ENCODE assay signal across 22 cellular contexts in the genomic region with DNA sequence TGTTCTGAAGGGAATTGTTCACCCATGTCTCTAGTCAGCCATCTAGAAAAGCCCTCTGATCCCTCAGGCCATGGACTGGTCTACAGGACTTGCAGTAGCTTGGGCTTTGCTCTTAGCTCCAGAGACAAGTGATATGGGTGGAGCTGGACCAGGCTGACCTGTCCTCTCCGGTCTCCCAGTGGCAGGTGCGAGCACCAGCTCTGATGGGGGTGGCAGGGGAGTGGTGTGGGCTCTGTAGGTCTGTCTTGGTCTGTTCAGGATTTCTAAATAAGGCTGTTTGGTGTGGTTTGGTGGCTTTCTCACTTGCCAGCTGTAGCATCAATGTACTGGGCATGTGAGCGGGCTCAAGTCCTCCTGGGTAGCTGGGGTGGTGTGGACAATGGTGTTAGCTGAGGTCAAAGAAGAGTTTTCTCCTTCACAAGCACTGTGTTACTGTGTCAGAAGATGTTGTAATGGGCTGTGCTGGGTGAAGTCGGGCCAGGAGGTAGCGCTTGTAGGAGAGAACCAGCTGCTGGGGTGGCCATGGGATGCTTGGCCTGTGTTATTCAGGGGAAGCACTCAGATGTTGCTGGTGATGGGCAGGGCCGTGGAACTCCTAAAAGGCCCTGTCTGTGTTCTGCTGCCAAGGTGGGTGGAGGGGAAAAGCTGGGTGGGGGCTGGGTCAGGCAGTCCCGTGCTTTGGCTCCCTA. TPM values are rescaled to one million over a fixed set of nuclear protein-coding genes. Genes with fewer than 3 reads are reported as not detected.
DNase-seq lines count a peak whose midpoint lies in the region; ATAC-seq, FAIRE-seq and TF ChIP-seq lines count a peak whose summit lies in the region.
"Had no signal": no experiment of that assay in that cellular context is flagged by ENCODE, and none has a peak within 500 bp of the region (broad histone marks: within the 10 kb centered on the region; RNA-seq: fewer than 3 reads in every experiment).

No MANE protein-coding gene starts in this region.

- no peak overlapping the region for H3K4me3 Mint-ChIP-seq in T-helper 2 cell treated with Interferon-gamma antibody and Interleukin-4, amounts not matched to agents 5 μg/mL and 100 μg/mL, for 36 hours
- H3K4me3 Mint-ChIP-seq: stimulated activated naive B cell treated with anti-CD40 and anti-IgM and Interleukin-4, amounts not matched to agents 10 μg/mL and 1 μg/mL and 100 μg/mL, for 72 hours had no signal

- H3K36me3 Mint-ChIP-seq in T-helper 2 cell treated with Interferon-gamma antibody and Interleukin-4, amounts not matched to agents 5 μg/mL and 100 μg/mL, for 36 hours (ENCODE audit: low read depth): no peaks in the 10 kb centered on the region
- H3K36me3 Mint-ChIP-seq: stimulated activated naive B cell treated with anti-CD40 and anti-IgM and Interleukin-4, amounts not matched to agents 10 μg/mL and 1 μg/mL and 100 μg/mL, for 72 hours had no signal

- no peaks in the 10 kb centered on the region for H3K27me3 Mint-ChIP-seq in T-helper 2 cell treated with Interferon-gamma antibody and Interleukin-4, amounts not matched to agents 5 μg/mL and 100 μg/mL, for 36 hours (ENCODE audit: low read depth)
- H3K27me3 Mint-ChIP-seq: stimulated activated naive B cell treated with anti-CD40 and anti-IgM and Interleukin-4, amounts not matched to agents 10 μg/mL and 1 μg/mL and 100 μg/mL, for 72 hours had no signal

- H3K36me3 ChIP-seq in RWPE2 (ENCODE audit: low read depth) (no peaks in the 10 kb centered on the region), smooth muscle cell (ENCODE audit: low read depth) (peaks cover 9% of the 10 kb centered on the region)
- H3K36me3 ChIP-seq: ovary had no signal

- no peak overlapping the region for H3K4me3 ChIP-seq in RWPE2 (ENCODE audit: severe bottlenecking)
- no peak overlapping the region for H3K4me3 ChIP-seq in right cardiac atrium (ENCODE audit: low read length)
- no peak overlapping the region for H3K4me3 ChIP-seq in smooth muscle cell
- H3K4me3 ChIP-seq: ovary had no signal

- H3K9me3 ChIP-seq in RWPE2 (ENCODE audit: severe bottlenecking) (peaks cover 12% of the 10 kb centered on the region), right cardiac atrium (ENCODE audit: control insufficient read depth, low read length) (no peaks in the 10 kb centered on the region), smooth muscle cell (replicated peaks; ENCODE audit: low read depth) (no peaks in the 10 kb centered on the region)
- H3K9me3 ChIP-seq: ovary had no signal

- no peak overlapping the region for H2AFZ ChIP-seq in smooth muscle cell (ENCODE audit: low read depth)

- WGBS in right cardiac atrium: 83% methylated on average over 7 of the region's 7 CpGs
- WGBS in smooth muscle cell (ENCODE audit: low lambda C conversion rate): 95% methylated on average over 7 of the region's 7 CpGs

- no peak for DNase-seq in RWPE2 (ENCODE audit: low spot score)
- DNase-seq in right cardiac atrium: peak in 1 of 3 donors; percentile 18
- no peak for DNase-seq in smooth muscle cell (lab: John Stamatoyannopoulos, UW; ENCODE audit: unreplicated experiment)
- DNase-seq in GM19239 (ENCODE audit: insufficient read length, low spot score): no peak
- DNase-seq in stimulated activated CD4-positive, alpha-beta T cell treated with anti-CD3 and anti-CD28 coated beads, Interleukin-4, amount 100 ng/mL, for 24 hours: no peak
- DNase-seq in stimulated activated naive CD8-positive, alpha-beta T cell treated with anti-CD3 and anti-CD28 coated beads, Interleukin-15, Interleukin-2, amounts not matched to agents 100 U/mL and 50 U/mL, for 24 hours: no peak
- DNase-seq in T-helper 2 cell treated with Interferon-gamma antibody and Interleukin-4, amounts not matched to agents 5 μg/mL and 100 μg/mL, for 36 hours (ENCODE audit: low spot score): no peak
- DNase-seq: activated CD4-positive, alpha-beta T cell treated with anti-CD3 and anti-CD28 coated beads, Interleukin-2, amount 50 U/mL, for 4 hours; activated naive CD4-positive, alpha-beta T cell treated with anti-CD3 and anti-CD28 coated beads, Interleukin-2, amount 50 U/mL, for 16 hours; Calu3; effector memory CD4-positive, alpha-beta T cell; HCEC 1CT; MV-4-11; SK-N-SH; stimulated activated naive B cell treated with anti-CD40 and anti-IgM and Interleukin-4, amounts not matched to agents 10 μg/mL and 1 μg/mL and 100 μg/mL, for 72 hours had no signal

- intact Hi-C loops in right cardiac atrium (cut with DNase I): no loop called here

- ATAC-seq in GM18868 (IDR thresholded peaks at IDR 0.05; ENCODE audit: unreplicated experiment) (peak; percentile 9), RWPE2 (ENCODE audit: low read depth) (no peak), right cardiac atrium (peak; percentile 30 to 44)
- ATAC-seq in stimulated activated naive CD8-positive, alpha-beta T cell treated with anti-CD3 and anti-CD28 coated beads, Interleukin-15, Interleukin-2, amounts not matched to agents 100 U/mL and 50 U/mL, for 24 hours: no peak

- peaks cover 76% of the 10 kb centered on the region for H3K79me2 ChIP-seq in smooth muscle cell (ENCODE audit: low read depth)

- no peak overlapping the region for H3K27ac Mint-ChIP-seq in T-helper 2 cell treated with Interferon-gamma antibody and Interleukin-4, amounts not matched to agents 5 μg/mL and 100 μg/mL, for 36 hours
- H3K27ac Mint-ChIP-seq: stimulated activated naive B cell treated with anti-CD40 and anti-IgM and Interleukin-4, amounts not matched to agents 10 μg/mL and 1 μg/mL and 100 μg/mL, for 72 hours had no signal

- no peak overlapping the region for H3K9ac ChIP-seq in smooth muscle cell (ENCODE audit: low read depth)

- H3K4me1 Mint-ChIP-seq in T-helper 2 cell treated with Interferon-gamma antibody and Interleukin-4, amounts not matched to agents 5 μg/mL and 100 μg/mL, for 36 hours (ENCODE audit: low read depth): no peaks in the 10 kb centered on the region
- H3K4me1 Mint-ChIP-seq: stimulated activated naive B cell treated with anti-CD40 and anti-IgM and Interleukin-4, amounts not matched to agents 10 μg/mL and 1 μg/mL and 100 μg/mL, for 72 hours had no signal

- H4K20me1 ChIP-seq in smooth muscle cell (ENCODE audit: low read depth): peaks cover 23% of the 10 kb centered on the region

- TF ChIP-seq CTCF in RWPE2 (IDR thresholded peaks at IDR 0.05; ENCODE audit: poor library complexity, severe bottlenecking) (no peak), smooth muscle cell (IDR thresholded peaks at IDR 0.05; ENCODE audit: borderline replicate concordance, insufficient read depth, poor library complexity, severe bottlenecking) (no peak)

- H3K9me3 Mint-ChIP-seq in T-helper 2 cell treated with Interferon-gamma antibody and Interleukin-4, amounts not matched to agents 5 μg/mL and 100 μg/mL, for 36 hours: peaks cover 11% of the 10 kb centered on the region

- no peak for FAIRE-seq in GM19239 (lab: Jason Lieb, UNC)
- FAIRE-seq: bronchial epithelial cell, G401.6, GM12891, keratinocyte, TTC549 had no signal

- H3K4me1 ChIP-seq in RWPE2 (ENCODE audit: insufficient read depth, poor library complexity, severe bottlenecking): peaks cover 7% of the 10 kb centered on the region
- H3K4me1 ChIP-seq in right cardiac atrium (ENCODE audit: control insufficient read depth, insufficient read depth, low read length): no peaks in the 10 kb centered on the region
- H3K4me1 ChIP-seq in smooth muscle cell (ENCODE audit: low read depth): peaks cover 22% of the 10 kb centered on the region

- H3F3A ChIP-seq in smooth muscle cell (ENCODE audit: low read depth): no peaks in the 10 kb centered on the region

- no peaks in the 10 kb centered on the region for H3K27me3 ChIP-seq in RWPE2 (ENCODE audit: insufficient read depth, poor library complexity, severe bottlenecking)
- no peaks in the 10 kb centered on the region for H3K27me3 ChIP-seq in right cardiac atrium (ENCODE audit: control insufficient read depth, insufficient read depth)
- no peaks in the 10 kb centered on the region for H3K27me3 ChIP-seq in smooth muscle cell (ENCODE audit: low read depth)
- H3K27me3 ChIP-seq: ovary had no signal

- H3K4me2 ChIP-seq in smooth muscle cell: peak overlapping the region; percentile 77

- H3K27ac ChIP-seq in RWPE2 (ENCODE audit: poor library complexity, severe bottlenecking): peak overlapping the region; percentile 66
- no peak overlapping the region for H3K27ac ChIP-seq in right cardiac atrium (ENCODE audit: low read length)
- H3K27ac ChIP-seq in smooth muscle cell (ENCODE audit: low read depth): peak overlapping the region; percentile 84
- H3K27ac ChIP-seq: ovary had no signal

RNA-seq across cellular contexts. Expression of a gene that starts 16.9 kb away (rescaled TPM):
- total RNA-seq in right cardiac atrium: 10 to 100 TPM in 1 of 4 donors, 1 to 10 TPM in 3; 3.1 to 11.0 (median 5.9) TPM
- 1.5 TPM for polyA plus RNA-seq in right cardiac atrium
- 68.5 and 85.4 TPM in 2 replicates for total RNA-seq in smooth muscle cell
- 18.2 and 19.7 TPM in 2 replicates for polyA plus RNA-seq in smooth muscle cell
- total RNA-seq: Calu3 had no signal

Comparison
In these comparisons a context has a peak if more than half of its experiments do, and no peak if none do; other contexts are left out.
1. ATAC-seq: peak in GM18868 (single experiment) and right cardiac atrium (2 of 2); none in RWPE2 (single experiment) and stimulated activated naive CD8-positive, alpha-beta T cell treated with anti-CD3 and anti-CD28 coated beads, Interleukin-15, Interleukin-2, amounts not matched to agents 100 U/mL and 50 U/mL, for 24 hours (single experiment).